27 cellular contexts compared by ENCODE assay signal in genomic region chr17:78476973-78477372, GRCh38.
DNase-seq lines count a peak whose midpoint lies in the region; ATAC-seq and TF ChIP-seq lines count a peak whose summit lies in the region.
"Had no signal": no experiment of that assay in that cellular context is flagged by ENCODE, and none has a peak within 500 bp of the region (broad histone marks: within the 10 kb centered on the region; RNA-seq: fewer than 3 reads in every experiment).

No MANE protein-coding gene starts in this region.

- TF ChIP-seq POLR2A in breast epithelium (IDR thresholded peaks at IDR 0.05), result no peak

- H3K4me3 ChIP-seq in breast epithelium (no peak overlapping the region), hepatocyte (no peak overlapping the region)
- H3K4me3 ChIP-seq: gastrocnemius medialis, GM23248, SJSA1, spleen, testis had no signal

- POLR2A ChIA-PET in MCF 10A (lab: Yijun Ruan, JAX), result no interaction called here
- POLR2A ChIA-PET in RWPE1 (lab: Yijun Ruan, JAX; ENCODE audit: low non-redundant PET), result no interaction called here
- POLR2A ChIA-PET in activated CD4-positive, alpha-beta memory T cell treated with anti-CD3 and anti-CD28 coated beads for 36 hours (lab: Charles Lee), result no interaction called here

- no peak overlapping the region for H2AFZ ChIP-seq in hepatocyte
- H2AFZ ChIP-seq: GM23248, parathyroid adenoma had no signal

- CTCF ChIA-PET in MCF 10A (lab: Yijun Ruan, JAX) (interaction anchor here (0.6 kb wide), 1 partner anchor 637 kb away, joined by 4 read pairs; no protein-coding TSS in a partner anchor), RWPE1 (lab: Yijun Ruan, JAX) (no interaction called here)
- CTCF ChIA-PET in activated CD4-positive, alpha-beta memory T cell treated with anti-CD3 and anti-CD28 coated beads for 36 hours (lab: Charles Lee), result interaction anchor here (0.6 kb wide), 1 partner anchor 31 kb away, joined by 3 read pairs; no protein-coding TSS in a partner anchor

- no peak overlapping the region for H3K4me3 Mint-ChIP-seq in MCF 10A (ENCODE audit: unreplicated experiment)
- H3K4me3 Mint-ChIP-seq in activated CD4-positive, alpha-beta memory T cell treated with anti-CD3 and anti-CD28 coated beads for 36 hours, result no peak overlapping the region
- H3K4me3 Mint-ChIP-seq: activated naive CD4-positive, alpha-beta T cell treated with anti-CD3 and anti-CD28 coated beads for 36 hours; immature natural killer cell; nephron; T-helper 1 cell treated with Interleukin-12 subunit alpha and Interleukin-12 subunit beta and Interleukin-4 antibody, amounts not matched to agents 30 μg/mL and 1 μg/mL, for 36 hours had no signal

- ATAC-seq in esophagus mucosa, result no peak
- no peak for ATAC-seq in GM19328 (IDR thresholded peaks at IDR 0.05; ENCODE audit: unreplicated experiment)
- ATAC-seq: gastrocnemius medialis, left lobe of liver, right cardiac atrium had no signal

- no peak overlapping the region for H3K27ac ChIP-seq in breast epithelium
- H3K27ac ChIP-seq in RWPE1, result no peak overlapping the region
- no peak overlapping the region for H3K27ac ChIP-seq in hepatocyte
- H3K27ac ChIP-seq: brain microvascular endothelial cell, gastrocnemius medialis, GM23248, parathyroid adenoma, SJSA1, spleen, testis had no signal

- BruUV-seq in MCF 10A (replicated peaks; lab: Mats Ljungman, UMichigan), result no TSS peak

- no peaks in the 10 kb centered on the region for H3K79me2 ChIP-seq in hepatocyte
- H3K79me2 ChIP-seq: parathyroid adenoma had no signal

- no peaks in the 10 kb centered on the region for H3K9me3 Mint-ChIP-seq in MCF 10A (ENCODE audit: unreplicated experiment)
- no peaks in the 10 kb centered on the region for H3K9me3 Mint-ChIP-seq in activated CD4-positive, alpha-beta memory T cell treated with anti-CD3 and anti-CD28 coated beads for 36 hours
- H3K9me3 Mint-ChIP-seq: activated naive CD4-positive, alpha-beta T cell treated with anti-CD3 and anti-CD28 coated beads for 36 hours; nephron; T-helper 1 cell treated with Interleukin-12 subunit alpha and Interleukin-12 subunit beta and Interleukin-4 antibody, amounts not matched to agents 30 μg/mL and 1 μg/mL, for 36 hours had no signal

- no peaks in the 10 kb centered on the region for H3K27me3 ChIP-seq in breast epithelium
- no peaks in the 10 kb centered on the region for H3K27me3 ChIP-seq in hepatocyte
- H3K27me3 ChIP-seq: SJSA1, testis had no signal

- WGBS in hepatocyte (ENCODE audit: low lambda C conversion rate, missing lambda C conversion rate), result 64% methylated on average over 5 of the region's 5 CpGs

- peaks cover 2% of the 10 kb centered on the region for H3K27me3 Mint-ChIP-seq in MCF 10A (ENCODE audit: insufficient read depth, unreplicated experiment)
- H3K27me3 Mint-ChIP-seq in activated CD4-positive, alpha-beta memory T cell treated with anti-CD3 and anti-CD28 coated beads for 36 hours, result peaks cover 4% of the 10 kb centered on the region

- DNase-seq in MCF 10A (ENCODE audit: unreplicated experiment), result peak; percentile 56
- no peak for DNase-seq in breast epithelium (ENCODE audit: low spot score in 2 of 2)
- DNase-seq in RWPE1 (ENCODE audit: low spot score), result peak; percentile 20
- DNase-seq in hepatocyte (ENCODE audit: low spot score), result peak; percentile 66
- no peak for DNase-seq in activated CD4-positive, alpha-beta memory T cell treated with anti-CD3 and anti-CD28 coated beads for 36 hours
- DNase-seq: activated naive CD4-positive, alpha-beta T cell treated with anti-CD3 and anti-CD28 coated beads for 36 hours; activated T-cell treated with anti-CD3 and anti-CD28 coated beads, Interleukin-2, amount 50 U/mL, for 48 hours; brain microvascular endothelial cell; C1 segment of cervical spinal cord; effector memory CD4-positive, alpha-beta T cell; gastrocnemius medialis; GM23248; hippocampal formation; immature natural killer cell; NCI-H187 treated with DMSO at 0.1 percent for 48 hours; right cardiac atrium; spleen; stimulated activated CD4-positive, alpha-beta T cell treated with anti-CD3 and anti-CD28 coated beads, Interleukin-4, amount 100 ng/mL, for 1 hour; stimulated activated naive CD4-positive, alpha-beta T cell; testis had no signal

- H3K36me3 Mint-ChIP-seq in MCF 10A (ENCODE audit: insufficient read depth, unreplicated experiment), result no peaks in the 10 kb centered on the region
- H3K36me3 Mint-ChIP-seq in activated CD4-positive, alpha-beta memory T cell treated with anti-CD3 and anti-CD28 coated beads for 36 hours, result no peaks in the 10 kb centered on the region

- H4K20me1 ChIP-seq in hepatocyte (ENCODE audit: insufficient read depth, poor library complexity, severe bottlenecking), result no peaks in the 10 kb centered on the region

- H3K4me2 ChIP-seq in hepatocyte, result no peak overlapping the region

- intact Hi-C loops in MCF 10A (cut with micrococcal nuclease) (no loop called here), breast epithelium (cut with DNase I; ENCODE audit: low total_unique reads) (no loop called here)
- intact Hi-C loops in activated CD4-positive, alpha-beta memory T cell treated with anti-CD3 and anti-CD28 coated beads for 36 hours (cut with micrococcal nuclease), result no loop called here

- H3K36me3 ChIP-seq in breast epithelium, result no peaks in the 10 kb centered on the region
- H3K36me3 ChIP-seq in hepatocyte (replicated peaks; ENCODE audit: insufficient read depth, low read depth), result no peaks in the 10 kb centered on the region
- H3K36me3 ChIP-seq: brain microvascular endothelial cell, gastrocnemius medialis, SJSA1, spleen had no signal

- H3K27ac Mint-ChIP-seq in MCF 10A (ENCODE audit: low read depth, unreplicated experiment), result no peak overlapping the region
- H3K27ac Mint-ChIP-seq in activated CD4-positive, alpha-beta memory T cell treated with anti-CD3 and anti-CD28 coated beads for 36 hours, result no peak overlapping the region
- H3K27ac Mint-ChIP-seq: activated naive CD4-positive, alpha-beta T cell treated with anti-CD3 and anti-CD28 coated beads for 36 hours; immature natural killer cell; nephron; T-helper 1 cell treated with Interleukin-12 subunit alpha and Interleukin-12 subunit beta and Interleukin-4 antibody, amounts not matched to agents 30 μg/mL and 1 μg/mL, for 36 hours had no signal

- H3K9me3 ChIP-seq in breast epithelium, result no peaks in the 10 kb centered on the region
- H3K9me3 ChIP-seq in hepatocyte (ENCODE audit: low read depth), result no peaks in the 10 kb centered on the region
- H3K9me3 ChIP-seq: gastrocnemius medialis, spleen, testis had no signal

- no peaks in the 10 kb centered on the region for H3K4me1 ChIP-seq in breast epithelium
- no peaks in the 10 kb centered on the region for H3K4me1 ChIP-seq in hepatocyte (ENCODE audit: insufficient read depth)
- H3K4me1 ChIP-seq: gastrocnemius medialis, parathyroid adenoma, SJSA1, testis had no signal

- TF ChIP-seq CTCF in MCF 10A (IDR thresholded peaks at IDR 0.05; ENCODE audit: unreplicated experiment), result no peak
- no peak for TF ChIP-seq CTCF in breast epithelium (IDR thresholded peaks at IDR 0.05)
- TF ChIP-seq CTCF in RWPE1 (conservative IDR thresholded peaks at IDR 0.05; ENCODE audit: low read depth), result no peak
- no peak for TF ChIP-seq CTCF in hepatocyte (IDR thresholded peaks at IDR 0.05; ENCODE audit: poor library complexity)

- no peaks in the 10 kb centered on the region for H3K4me1 Mint-ChIP-seq in MCF 10A (ENCODE audit: insufficient read depth, unreplicated experiment)
- H3K4me1 Mint-ChIP-seq in activated CD4-positive, alpha-beta memory T cell treated with anti-CD3 and anti-CD28 coated beads for 36 hours (ENCODE audit: low read depth), result peaks cover 7% of the 10 kb centered on the region
- H3K4me1 Mint-ChIP-seq: nephron had no signal

- H3K9me2 ChIP-seq in hepatocyte (replicated peaks; ENCODE audit: insufficient read depth), result no peaks in the 10 kb centered on the region

Comparison
In these comparisons a context has a peak if more than half of its experiments do, and no peak if none do; other contexts are left out.
1. DNase-seq: peak in MCF 10A (single experiment), RWPE1 (single experiment) and hepatocyte (single experiment); none in breast epithelium (0 of 2) and activated CD4-positive, alpha-beta memory T cell treated with anti-CD3 and anti-CD28 coated beads for 36 hours (single experiment).